ENCODE assay signal across 22 cellular contexts in the genomic region with DNA sequence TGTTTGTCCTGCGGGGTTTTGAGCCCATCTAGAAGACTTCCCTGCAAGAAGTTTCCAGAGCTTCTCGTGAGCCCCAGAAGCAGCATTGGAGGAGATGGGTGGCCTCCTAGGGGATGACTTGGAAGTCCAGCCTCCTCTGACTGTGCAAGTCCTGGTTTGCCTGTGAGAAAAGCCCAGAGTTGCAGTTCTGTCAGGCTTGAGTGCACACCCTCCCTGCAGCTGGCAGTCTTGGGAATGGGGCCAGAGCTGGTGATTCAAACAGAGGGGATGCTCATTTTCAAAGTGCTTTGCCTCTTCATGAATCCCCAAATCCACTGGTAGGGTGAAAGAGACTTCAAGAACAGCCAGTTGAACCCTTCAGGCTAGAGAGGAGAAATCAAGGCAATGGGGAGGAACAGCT. TPM values are rescaled to one million over a fixed set of nuclear protein-coding genes. Genes with fewer than 3 reads are reported as not detected.
DNase-seq lines count a peak whose midpoint lies in the region; ATAC-seq and TF ChIP-seq lines count a peak whose summit lies in the region.
"Had no signal": no experiment of that assay in that cellular context is flagged by ENCODE, and none has a peak within 500 bp of the region (broad histone marks: within the 10 kb centered on the region; RNA-seq: fewer than 3 reads in every experiment).

No MANE protein-coding gene starts in this region.

- no peak for ATAC-seq in heart left ventricle
- ATAC-seq in GM19324 (IDR thresholded peaks at IDR 0.05; ENCODE audit: low FRiP score, unreplicated experiment), result no peak
- ATAC-seq: gastroesophageal sphincter, Panc1 had no signal

- in situ Hi-C loops in mammary epithelial cell (cut with MboI; ENCODE audit: low sequenced_read_pairs in 2 of 2), result no loop called here

- H3K79me2 ChIP-seq in mammary epithelial cell (ENCODE audit: insufficient read depth, low read length), result no peaks in the 10 kb centered on the region

- CTCF ChIA-PET in A673 (lab: Charles Lee), result no interaction called here
- CTCF ChIA-PET in mammary epithelial cell (lab: Charles Lee; ENCODE audit: low non-redundant PET), result interaction anchor here (0.6 kb wide), 1 partner anchor 12 kb away, joined by 3 read pairs; no protein-coding TSS in a partner anchor

- no peak for TF ChIP-seq CTCF in A673 (conservative IDR thresholded peaks at IDR 0.05; ENCODE audit: low read depth, low read length)
- TF ChIP-seq CTCF in mammary epithelial cell (conservative IDR thresholded peaks at IDR 0.05 in 1 of 2, IDR thresholded peaks at IDR 0.05 in 1 of 2; ENCODE audit: extremely low read depth in 1 of 2, insufficient read depth in 1 of 2, low read depth in 1 of 2, low read length in 2 of 2), result no peak
- TF ChIP-seq CTCF in heart left ventricle (IDR thresholded peaks at IDR 0.05), result no peak

- dilution Hi-C loops in mammary epithelial cell (cut with HindIII; ENCODE audit: low sequenced_read_pairs), result no loop called here

- BruUV-seq in A673 (replicated peaks; lab: Mats Ljungman, UMichigan), result no TSS peak
- no TSS peak for BruUV-seq in mammary epithelial cell (replicated peaks; lab: Mats Ljungman, UMichigan)

- H3K27me3 ChIP-seq in A673 (replicated peaks; ENCODE audit: insufficient read depth, low read depth, low read length, poor library complexity), result no peaks in the 10 kb centered on the region
- H3K27me3 ChIP-seq in mammary epithelial cell (ENCODE audit: insufficient read depth, low read length), result peaks cover 21% of the 10 kb centered on the region
- H3K27me3 ChIP-seq in heart left ventricle, result peaks cover 0 to 33% (median 10%) of the 10 kb centered on the region in 9 donors

- H3K27ac ChIP-seq in A673 (ENCODE audit: low read depth, low read length, poor library complexity, severe bottlenecking) (no peak overlapping the region), mammary epithelial cell (ENCODE audit: insufficient read depth, low read depth, low read length) (no peak overlapping the region), heart left ventricle (no peak overlapping the region)
- H3K27ac ChIP-seq: gastroesophageal sphincter, suprapubic skin had no signal

- DNase-seq in A673 (ENCODE audit: low spot score) (peak; percentile 62), HCEC 1CT (peak; percentile 13), mammary epithelial cell (peak; percentile 34), iris pigment epithelial cell (ENCODE audit: low read depth) (peak; percentile 21), T1000 (lab: John Stamatoyannopoulos, UW) (no peak), heart left ventricle (no peak), germinal center (ENCODE audit: low spot score) (no peak)
- DNase-seq: activated CD4-positive, CD25-positive, alpha-beta regulatory T cell; activated CD8-positive, alpha-beta memory T cell treated with anti-CD3 and anti-CD28 coated beads for 24 hours; activated T-cell treated with anti-CD3 and anti-CD28 coated beads, Interleukin-2, amount 50 U/mL, for 48 hours; CD8-positive, alpha-beta memory T cell; MM.1S; NCI-H187; NCI-H226 had no signal

- H3K9me3 ChIP-seq in A673 (ENCODE audit: low read depth, low read length, poor library complexity, severe bottlenecking) (no peaks in the 10 kb centered on the region), mammary epithelial cell (replicated peaks; ENCODE audit: insufficient read depth, low read length) (no peaks in the 10 kb centered on the region), heart left ventricle (no peaks in the 10 kb centered on the region)
- H3K9me3 ChIP-seq: gastroesophageal sphincter, suprapubic skin had no signal

- H3K36me3 ChIP-seq in A673 (ENCODE audit: insufficient read depth, low read length, poor library complexity, severe bottlenecking), result no peaks in the 10 kb centered on the region
- H3K36me3 ChIP-seq in mammary epithelial cell (ENCODE audit: insufficient read depth, low read length), result no peaks in the 10 kb centered on the region
- no peaks in the 10 kb centered on the region for H3K36me3 ChIP-seq in heart left ventricle
- H3K36me3 ChIP-seq: gastroesophageal sphincter, suprapubic skin had no signal

- no peak overlapping the region for H2AFZ ChIP-seq in mammary epithelial cell (ENCODE audit: low read depth, low read length)

- no peaks in the 10 kb centered on the region for H4K20me1 ChIP-seq in mammary epithelial cell (ENCODE audit: insufficient read depth, low read length)

- H3K9ac ChIP-seq in mammary epithelial cell (ENCODE audit: insufficient read depth, low read length), result no peak overlapping the region

- intact Hi-C loops in A673 (cut with micrococcal nuclease; ENCODE audit: unreplicated experiment) (loop anchor here (10.0 kb wide), 1 partner anchor 132 kb away; no protein-coding TSS in a partner anchor), mammary epithelial cell (cut with micrococcal nuclease) (no loop called here), heart left ventricle (cut with DNase I) (loop anchor here in 3 of 10 donors (10.0 kb wide), 1 partner anchor 362 kb away; no protein-coding TSS in a partner anchor)

- TF ChIP-seq POLR2A in heart left ventricle (IDR thresholded peaks at IDR 0.05), result no peak

- H3K4me3 ChIP-seq in A673 (ENCODE audit: low read depth, low read length, poor library complexity, severe bottlenecking) (no peak overlapping the region), mammary epithelial cell (replicated peaks in 1 of 3; ENCODE audit: insufficient read depth in 1 of 3, low read depth in 2 of 3, low read length in 3 of 3) (no peak overlapping the region), heart left ventricle (no peak overlapping the region)
- H3K4me3 ChIP-seq: gastroesophageal sphincter, suprapubic skin had no signal

- H3K4me2 ChIP-seq in mammary epithelial cell (ENCODE audit: insufficient read depth, low read depth, low read length), result no peak overlapping the region

- WGBS in mammary epithelial cell (ENCODE audit: low coverage, missing lambda C conversion rate), result 60% methylated on average over 2 of the region's 2 CpGs
- 73 to 88% (median 82%) methylated on average over 2 of the region's 2 CpGs for WGBS in heart left ventricle, 4 donors

- H3K4me1 ChIP-seq in A673 (ENCODE audit: insufficient read depth, low read length, poor library complexity, severe bottlenecking), result peaks cover 29% of the 10 kb centered on the region
- H3K4me1 ChIP-seq in mammary epithelial cell (ENCODE audit: insufficient read depth, low read length), result no peaks in the 10 kb centered on the region
- peaks cover 0 to 29% (median 11%) of the 10 kb centered on the region in 12 donors for H3K4me1 ChIP-seq in heart left ventricle

- POLR2A ChIA-PET in A673 (lab: Charles Lee; ENCODE audit: low non-redundant PET), result no interaction called here

RNA-seq across cellular contexts. Expression of a gene that starts 3.9 kb away (rescaled TPM):
- total RNA-seq in A673 (2021) (110 and 114 TPM in 2 replicates), mammary epithelial cell (not detected), heart left ventricle (100 to 1,000 TPM in 2 of 9 donors, 10 to 100 TPM in 7; 46.7 to 162 (median 60.9) TPM)
- polyA plus RNA-seq in mammary epithelial cell (not detected), heart left ventricle (100 to 1,000 TPM in 1 of 2 donors, 10 to 100 TPM in 1; 25.5 to 181 TPM)
- not detected for polyA minus RNA-seq in mammary epithelial cell
- total RNA-seq: CD8-positive, alpha-beta memory T cell; T-helper 2 cell treated with Interferon-gamma antibody and Interleukin-4, amounts not matched to agents 100 ng/mL and 5 ng/mL, for 36 hours had no signal
- polyA plus RNA-seq: CD8-positive, alpha-beta memory T cell had no signal

RNA-seq across cellular contexts. Expression of a gene that starts 42.4 kb away (rescaled TPM):
- not detected in 2 replicates for total RNA-seq in A673 (2021)
- not detected for total RNA-seq in mammary epithelial cell
- polyA plus RNA-seq in mammary epithelial cell, result not detected
- polyA minus RNA-seq in mammary epithelial cell, result not detected
- not detected for total RNA-seq in heart left ventricle
- not detected for polyA plus RNA-seq in heart left ventricle
- total RNA-seq: astrocyte; CD8-positive, alpha-beta memory T cell; gastroesophageal sphincter; liver; mucosa of gallbladder; T-helper 2 cell treated with Interferon-gamma antibody and Interleukin-4, amounts not matched to agents 100 ng/mL and 5 ng/mL, for 36 hours had no signal
- polyA plus RNA-seq: CD8-positive, alpha-beta memory T cell; liver had no signal

RNA-seq across cellular contexts. Expression of a gene that starts 42.9 kb away (rescaled TPM):
- total RNA-seq in A673 (2021) (11.5 and 11.7 TPM in 2 replicates), mammary epithelial cell (under 1 TPM in 1 of 2 donors, not detected in 1; under 0.01 TPM), heart left ventricle (1 to 10 TPM; 1.4 to 8.8 (median 3.5) TPM)
- polyA plus RNA-seq in mammary epithelial cell (0.08 TPM), heart left ventricle (1 to 10 TPM; 2.3 to 5.2 TPM)
- not detected for polyA minus RNA-seq in mammary epithelial cell

RNA-seq across cellular contexts. Expression of a gene that starts 55.8 kb away (rescaled TPM):
- total RNA-seq in A673 (2021) (not detected in 2 replicates), mammary epithelial cell (not detected), heart left ventricle (not detected)
- polyA plus RNA-seq in mammary epithelial cell (not detected), heart left ventricle (not detected)
- polyA minus RNA-seq in mammary epithelial cell, result not detected
- total RNA-seq: astrocyte; CD8-positive, alpha-beta memory T cell; gastroesophageal sphincter; liver; mucosa of gallbladder; T-helper 2 cell treated with Interferon-gamma antibody and Interleukin-4, amounts not matched to agents 100 ng/mL and 5 ng/mL, for 36 hours had no signal
- polyA plus RNA-seq: CD8-positive, alpha-beta memory T cell; liver had no signal

Comparison
In these comparisons a context has a peak if more than half of its experiments do, and no peak if none do; other contexts are left out.
1. DNase-seq: peak in A673 (single experiment), HCEC 1CT (single experiment), mammary epithelial cell (single experiment) and iris pigment epithelial cell (single experiment); none in T1000 (single experiment), heart left ventricle (0 of 5) and germinal center (single experiment).
2. RNA of a gene that starts 3.9 kb away (total RNA-seq): 110 to 114 TPM in A673 and 46.7 to 162 TPM in heart left ventricle; not detected in mammary epithelial cell; every median in the first group is over 10 times any median in the second.